In the genomic region with DNA sequence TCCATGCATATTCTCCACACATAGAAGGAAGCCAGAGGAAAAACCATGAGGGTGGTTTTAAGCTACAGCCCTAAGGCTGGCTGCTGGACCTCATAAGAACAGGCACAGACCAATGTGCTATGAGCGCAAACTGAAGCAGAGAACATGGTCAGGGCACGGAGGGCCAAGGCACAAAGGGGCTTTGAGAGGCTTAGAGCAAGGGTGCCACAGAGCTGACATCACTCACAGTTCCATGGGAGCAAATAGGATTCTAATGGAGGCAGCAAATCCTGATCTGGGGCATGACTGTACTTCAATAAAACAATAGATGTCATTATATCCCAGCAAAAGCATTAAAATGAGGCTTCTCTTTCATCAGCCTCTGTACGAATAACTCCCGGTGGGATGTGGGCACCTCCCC, we compare ENCODE assay signal across 14 cellular contexts.
DNase-seq lines count a peak whose midpoint lies in the region; ATAC-seq and TF ChIP-seq lines count a peak whose summit lies in the region.
"Had no signal": no experiment of that assay in that cellular context is flagged by ENCODE, and none has a peak within 500 bp of the region (broad histone marks: within the 10 kb centered on the region; RNA-seq: fewer than 3 reads in every experiment).

No MANE protein-coding gene starts in this region.

- H3K4me3 ChIP-seq in colonic mucosa = no peak overlapping the region
- H3K4me3 ChIP-seq: Peyer's patch had no signal

- no peak overlapping the region for H3K9ac ChIP-seq in colonic mucosa (ENCODE audit: low read depth in 2 of 2, low read length in 2 of 2)

- no peak for ATAC-seq in GM19035 (IDR thresholded peaks at IDR 0.05; ENCODE audit: unreplicated experiment)

- no peaks in the 10 kb centered on the region for H3K9me3 ChIP-seq in colonic mucosa

- TF ChIP-seq CTCF in colonic mucosa (IDR thresholded peaks at IDR 0.05) = no peak

- no peaks in the 10 kb centered on the region for H3K4me1 ChIP-seq in colonic mucosa
- H3K4me1 ChIP-seq: Peyer's patch had no signal

- H3K36me3 ChIP-seq in colonic mucosa = no peaks in the 10 kb centered on the region

- H3K27ac ChIP-seq in angular gyrus (ENCODE audit: low read depth, low read length) (peak overlapping the region; percentile 89), colonic mucosa (no peak overlapping the region)
- H3K27ac ChIP-seq: C4-2B, Peyer's patch had no signal

- intact Hi-C loops in head of caudate nucleus (cut with DNase I) (loop anchor here (5.0 to 10.0 kb wide), 2 partner anchors 87 to 689 kb away; no protein-coding TSS in a partner anchor), colonic mucosa (cut with DNase I) (loop anchor here (5.0 to 10.0 kb wide), 2 partner anchors 459 to 687 kb away; no protein-coding TSS in a partner anchor)

- no peaks in the 10 kb centered on the region for H3K27me3 ChIP-seq in colonic mucosa
- H3K27me3 ChIP-seq: Peyer's patch had no signal

- DNase-seq in head of caudate nucleus (peak; percentile 51 to 92 (median 80)), pons (ENCODE audit: low spot score) (peak; percentile 97), NOMO-1 treated with dmso at 0.1 percent for 144 hours (lab: John Stamatoyannopoulos, UW; ENCODE audit: unreplicated experiment) (no peak), colonic mucosa (no peak)
- DNase-seq in activated CD4-positive, alpha-beta T cell treated with anti-CD3 and anti-CD28 coated beads for 1 hour = no peak
- DNase-seq: COR-L47, NCI-H1417 treated with DMSO at 0.1 percent for 48 hours, NCI-H2029, NCI-H510A, Peyer's patch, SHP77 had no signal

Comparison
In these comparisons a context has a peak if more than half of its experiments do, and no peak if none do; other contexts are left out.
1. DNase-seq: peak in head of caudate nucleus (42 of 42) and pons (single experiment); none in NOMO-1 treated with dmso at 0.1 percent for 144 hours (single experiment), colonic mucosa (single experiment) and activated CD4-positive, alpha-beta T cell treated with anti-CD3 and anti-CD28 coated beads for 1 hour (single experiment).